In genomic region chr12:124780336-124780735, GRCh38 we compare ENCODE assay signal across 14 cellular contexts.
"Had no signal": no experiment of that assay in that cellular context is flagged by ENCODE, and none has a peak within 500 bp of the region (broad histone marks: within the 10 kb centered on the region; RNA-seq: fewer than 3 reads in every experiment).

No MANE protein-coding gene starts in this region.

- H3K9me3 ChIP-seq: gastrocnemius medialis, heart left ventricle, psoas muscle, thoracic aorta, upper lobe of right lung had no signal

- H3K27me3 ChIP-seq: gastrocnemius medialis, heart left ventricle, upper lobe of right lung had no signal

- H3K4me1 Mint-ChIP-seq: immature natural killer cell had no signal

- H3K4me3 ChIP-seq: gastrocnemius medialis, heart left ventricle, psoas muscle, thoracic aorta, upper lobe of right lung had no signal

- H3K4me3 Mint-ChIP-seq: immature natural killer cell, nephron progenitor cell had no signal

- H3K27ac ChIP-seq: gastrocnemius medialis, psoas muscle, thoracic aorta, upper lobe of right lung had no signal

- H3K4me1 ChIP-seq: gastrocnemius medialis, psoas muscle had no signal

- H3K9me3 Mint-ChIP-seq: immature natural killer cell, nephron progenitor cell had no signal

- H3K36me3 Mint-ChIP-seq: immature natural killer cell had no signal

- DNase-seq: activated CD4-positive, alpha-beta T cell treated with anti-CD3 and anti-CD28 coated beads, Interleukin-2, amount 50 U/mL, for 1 hour; activated CD8-positive, alpha-beta memory T cell treated with anti-CD3 and anti-CD28 coated beads for 24 hours; activated naive CD4-positive, alpha-beta T cell; aorta; erythroblast; gastrocnemius medialis; heart left ventricle; immature natural killer cell; nephron progenitor cell; psoas muscle; stimulated activated CD4-positive, alpha-beta T cell treated with anti-CD3 and anti-CD28 coated beads, Interleukin-1b, Interleukin-23, amount 100 ng/mL, for 48 hours; upper lobe of right lung had no signal

- H3K27ac Mint-ChIP-seq: immature natural killer cell, nephron progenitor cell had no signal

- H3K36me3 ChIP-seq: gastrocnemius medialis, thoracic aorta, upper lobe of right lung had no signal

- ATAC-seq: activated CD4-positive, CD25-positive, alpha-beta regulatory T cell treated with anti-CD3 and anti-CD28 coated beads, Interleukin-2, amount 50 U/mL, for 24 hours; gastrocnemius medialis; psoas muscle; upper lobe of right lung had no signal
